ENCODE assay signal across 1 cellular context in genomic region chr1:85453640-85454194, GRCh38.
TF ChIP-seq lines count a peak whose summit lies in the region.

No MANE protein-coding gene starts in this region.

TF ChIP-seq in IMR-90, 13 proteins besides CTCF, POLR2A, EP300 and RAD21 (continued from another document):
- TF ChIP-seq FOS (IDR thresholded peaks at IDR 0.05; ENCODE audit: low read depth, low read length) (no peak), USF2 (IDR thresholded peaks at IDR 0.05; ENCODE audit: low read depth, low read length) (no peak), MXI1 (IDR thresholded peaks at IDR 0.05; ENCODE audit: borderline replicate concordance, low read depth, low read length) (no peak), MAFK (IDR thresholded peaks at IDR 0.05; ENCODE audit: low read depth, low read length) (no peak), RCOR1 (IDR thresholded peaks at IDR 0.05; ENCODE audit: insufficient replicate concordance, low read length) (no peak), RFX5 (IDR thresholded peaks at IDR 0.05; ENCODE audit: low read depth, low read length) (no peak), CHD1 (IDR thresholded peaks at IDR 0.05; ENCODE audit: low read depth, low read length) (no peak)
- TF ChIP-seq, protein P1, sequence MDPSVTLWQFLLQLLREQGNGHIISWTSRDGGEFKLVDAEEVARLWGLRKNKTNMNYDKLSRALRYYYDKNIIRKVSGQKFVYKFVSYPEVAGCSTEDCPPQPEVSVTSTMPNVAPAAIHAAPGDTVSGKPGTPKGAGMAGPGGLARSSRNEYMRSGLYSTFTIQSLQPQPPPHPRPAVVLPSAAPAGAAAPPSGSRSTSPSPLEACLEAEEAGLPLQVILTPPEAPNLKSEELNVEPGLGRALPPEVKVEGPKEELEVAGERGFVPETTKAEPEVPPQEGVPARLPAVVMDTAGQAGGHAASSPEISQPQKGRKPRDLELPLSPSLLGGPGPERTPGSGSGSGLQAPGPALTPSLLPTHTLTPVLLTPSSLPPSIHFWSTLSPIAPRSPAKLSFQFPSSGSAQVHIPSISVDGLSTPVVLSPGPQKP (IDR thresholded peaks at IDR 0.05; ENCODE audit: borderline replicate concordance, low read depth, low read length) = no peak
